Comparison of ENCODE assay signal across 15 cellular contexts in the genomic region with DNA sequence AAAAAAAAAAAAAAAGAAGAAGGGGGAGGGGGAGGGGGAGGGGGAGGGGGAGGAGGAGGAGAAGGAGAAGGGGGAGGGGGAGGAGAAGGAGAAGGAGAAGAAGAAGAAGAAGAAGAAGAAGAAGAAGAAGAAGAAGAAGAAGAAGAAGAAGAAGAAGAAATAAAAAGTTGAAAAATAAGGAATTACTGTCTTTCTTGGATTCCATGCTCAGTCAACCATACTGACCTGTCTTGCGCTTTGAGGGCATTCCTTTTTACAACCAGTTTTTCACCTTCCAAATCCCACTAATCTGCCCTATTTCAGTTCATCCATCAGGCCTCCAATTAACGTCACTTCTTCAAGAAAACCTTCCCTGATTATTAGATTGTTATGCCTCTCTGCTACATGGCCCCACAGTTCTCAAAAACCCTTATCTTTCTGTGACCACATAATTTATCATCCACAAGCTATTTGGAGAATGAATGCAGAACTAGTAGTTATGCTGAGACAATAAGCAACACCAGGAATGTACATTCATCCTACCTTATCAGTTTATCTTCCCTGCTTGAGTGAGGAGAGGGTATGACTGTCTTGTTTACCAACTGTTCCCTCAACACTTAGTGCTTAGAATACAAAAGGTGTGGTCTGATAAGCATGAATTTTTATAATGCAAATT. TPM values are rescaled to one million over a fixed set of nuclear protein-coding genes. Genes with fewer than 3 reads are reported as not detected.
DNase-seq lines count a peak whose midpoint lies in the region; TF ChIP-seq lines count a peak whose summit lies in the region.
"Had no signal": no experiment of that assay in that cellular context is flagged by ENCODE, and none has a peak within 500 bp of the region (broad histone marks: within the 10 kb centered on the region; RNA-seq: fewer than 3 reads in every experiment).

No MANE protein-coding gene starts in this region.

- no TSS peak for BruUV-seq in Calu3 (replicated peaks; lab: Mats Ljungman, UMichigan)

- H2BK15ac ChIP-seq in mesendoderm (replicated peaks; ENCODE audit: low read depth) = no peak overlapping the region

- H4K8ac ChIP-seq in mesendoderm (ENCODE audit: low read depth, low read length) = no peak overlapping the region

- peaks cover 15% of the 10 kb centered on the region for H4K20me1 ChIP-seq in neural progenitor cell (ENCODE audit: low read depth)
- H4K20me1 ChIP-seq in MM.1S (ENCODE audit: insufficient read depth, low read length) = no peaks in the 10 kb centered on the region

- H3K27me3 Mint-ChIP-seq in Calu3 (ENCODE audit: unreplicated experiment) (no peaks in the 10 kb centered on the region), neural progenitor cell (ENCODE audit: insufficient read depth, low read depth) (no peaks in the 10 kb centered on the region)
- H3K27me3 Mint-ChIP-seq: CD4-positive, alpha-beta T cell had no signal

- H3K4me2 ChIP-seq in mesendoderm (ENCODE audit: low read length) = no peak overlapping the region
- no peak overlapping the region for H3K4me2 ChIP-seq in neural progenitor cell
- no peak overlapping the region for H3K4me2 ChIP-seq in MM.1S (ENCODE audit: low read depth, low read length)
- H3K4me2 ChIP-seq: KMS-11 had no signal

- in situ Hi-C loops in astrocyte of the cerebellum (cut with HindIII; ENCODE audit: low sequenced_read_pairs) = no loop called here

- no peaks in the 10 kb centered on the region for H3F3A ChIP-seq in neural progenitor cell (ENCODE audit: low read depth)
- no peaks in the 10 kb centered on the region for H3F3A ChIP-seq in MM.1S (ENCODE audit: insufficient read depth, low read length)

- H3K9me3 ChIP-seq in neural progenitor cell (ENCODE audit: low read depth) (no peaks in the 10 kb centered on the region), MM.1S (replicated peaks; ENCODE audit: insufficient read depth, low read length) (no peaks in the 10 kb centered on the region)
- H3K9me3 ChIP-seq: HAP-1 had no signal

- H3K9me2 ChIP-seq in MM.1S (replicated peaks; ENCODE audit: insufficient read depth, low read length) = no peaks in the 10 kb centered on the region

- H3K27ac ChIP-seq in mesendoderm (ENCODE audit: low read depth, low read length) (no peak overlapping the region), neural progenitor cell (no peak overlapping the region), MM.1S (ENCODE audit: low read length) (no peak overlapping the region)
- H3K27ac ChIP-seq: KMS-11, WERI-Rb-1 had no signal

- H3K4ac ChIP-seq in mesendoderm (ENCODE audit: low read depth, low read length) = no peak overlapping the region

- no peak for DNase-seq in Calu3
- DNase-seq in NCI-H2029 (lab: John Stamatoyannopoulos, UW) = peak; percentile 59
- DNase-seq in astrocyte of the cerebellum (ENCODE audit: low read depth) = peak; percentile 28
- peak; percentile 27 for DNase-seq in mesendoderm
- no peak for DNase-seq in neural progenitor cell (ENCODE audit: low spot score)
- DNase-seq in NCI-H2107 treated with DMSO at 0.1 percent for 48 hours (lab: John Stamatoyannopoulos, UW; ENCODE audit: unreplicated experiment) = no peak
- no peak for DNase-seq in MM.1S
- no peak for DNase-seq in activated T-cell treated with anti-CD3 and anti-CD28 coated beads for 4 hours
- DNase-seq: aorta; CD4-positive, alpha-beta T cell; NCI-H2171 treated with DMSO at 0.1 percent for 48 hours; WERI-Rb-1 had no signal

- WGBS in mesendoderm (ENCODE audit: extremely low coverage, insufficient coverage, low lambda C conversion rate) = no CpG with 5 or more reads among the region's 2 CpGs

- no peaks in the 10 kb centered on the region for H3K9me3 Mint-ChIP-seq in Calu3 (ENCODE audit: low read depth, unreplicated experiment)
- no peaks in the 10 kb centered on the region for H3K9me3 Mint-ChIP-seq in neural progenitor cell
- H3K9me3 Mint-ChIP-seq: CD4-positive, alpha-beta T cell had no signal

- H3K4me3 Mint-ChIP-seq in Calu3 (ENCODE audit: low read depth, unreplicated experiment) = no peak overlapping the region
- no peak overlapping the region for H3K4me3 Mint-ChIP-seq in neural progenitor cell
- H3K4me3 Mint-ChIP-seq: CD4-positive, alpha-beta T cell had no signal

- H2AFZ ChIP-seq in neural progenitor cell (replicated peaks) (no peak overlapping the region), MM.1S (ENCODE audit: low read length) (no peak overlapping the region)

- H3K79me2 ChIP-seq in mesendoderm (ENCODE audit: control insufficient read depth, insufficient read depth, low read length) (no peaks in the 10 kb centered on the region), neural progenitor cell (ENCODE audit: low read depth) (peaks cover 67% of the 10 kb centered on the region), MM.1S (ENCODE audit: low read length) (no peaks in the 10 kb centered on the region)

- H3K9ac ChIP-seq in mesendoderm (ENCODE audit: low read length) = no peak overlapping the region
- H3K9ac ChIP-seq in neural progenitor cell = no peak overlapping the region
- no peak overlapping the region for H3K9ac ChIP-seq in MM.1S (ENCODE audit: low read length)
- H3K9ac ChIP-seq: KMS-11 had no signal

- H3K27ac Mint-ChIP-seq in Calu3 (ENCODE audit: unreplicated experiment) (peak overlapping the region; percentile 45), neural progenitor cell (no peak overlapping the region)
- H3K27ac Mint-ChIP-seq: CD4-positive, alpha-beta T cell had no signal

- no peak overlapping the region for H2BK5ac ChIP-seq in mesendoderm (ENCODE audit: low read length)

- no peaks in the 10 kb centered on the region for H3K27me3 ChIP-seq in mesendoderm (ENCODE audit: insufficient read depth, low read length, poor library complexity)
- H3K27me3 ChIP-seq in neural progenitor cell = no peaks in the 10 kb centered on the region
- no peaks in the 10 kb centered on the region for H3K27me3 ChIP-seq in MM.1S (replicated peaks; ENCODE audit: insufficient read depth, low read length)

- CTCF ChIA-PET in Calu3 (lab: Charles Lee) = no interaction called here

- H3K4me1 Mint-ChIP-seq in Calu3 (ENCODE audit: low read depth, unreplicated experiment) = peaks cover 44% of the 10 kb centered on the region
- peaks cover 6% of the 10 kb centered on the region for H3K4me1 Mint-ChIP-seq in neural progenitor cell

- peaks cover 2% of the 10 kb centered on the region for H3K4me1 ChIP-seq in mesendoderm (ENCODE audit: control insufficient read depth, low read depth, low read length)
- peaks cover 27% of the 10 kb centered on the region for H3K4me1 ChIP-seq in neural progenitor cell
- H3K4me1 ChIP-seq in MM.1S (ENCODE audit: low read length) = peaks cover 4% of the 10 kb centered on the region; the same call in 1 of the 2 replicates

- no peak overlapping the region for H3K18ac ChIP-seq in mesendoderm (ENCODE audit: low read length)

- no peak for TF ChIP-seq CTCF in Calu3 (IDR thresholded peaks at IDR 0.05; ENCODE audit: unreplicated experiment)
- no peak for TF ChIP-seq CTCF in astrocyte of the cerebellum (IDR thresholded peaks at IDR 0.05; ENCODE audit: low read depth, low read length, missing control alignments)
- TF ChIP-seq CTCF in neural progenitor cell (IDR thresholded peaks at IDR 0.05) = no peak
- no peak for TF ChIP-seq CTCF in MM.1S (IDR thresholded peaks at IDR 0.05; ENCODE audit: low read length)

- H3K79me1 ChIP-seq in mesendoderm (ENCODE audit: low read length) = peaks cover 8% of the 10 kb centered on the region

- intact Hi-C loops in Calu3 (cut with micrococcal nuclease; ENCODE audit: unreplicated experiment) = no loop called here

- H3K23ac ChIP-seq in mesendoderm (ENCODE audit: low read length) = no peak overlapping the region

- H2BK120ac ChIP-seq in mesendoderm (ENCODE audit: low read depth, low read length) = no peak overlapping the region

- H3K36me3 Mint-ChIP-seq in Calu3 (ENCODE audit: insufficient read depth, unreplicated experiment) (peaks cover 11% of the 10 kb centered on the region), neural progenitor cell (peaks cover 16% of the 10 kb centered on the region)

- no peak overlapping the region for H2AK5ac ChIP-seq in mesendoderm (ENCODE audit: low read length)

- H4K5ac ChIP-seq in mesendoderm (ENCODE audit: low read length) = no peak overlapping the region

- no peak overlapping the region for H3K4me3 ChIP-seq in astrocyte of the cerebellum (ENCODE audit: low read depth, low read length)
- no peak overlapping the region for H3K4me3 ChIP-seq in mesendoderm (ENCODE audit: low read length)
- H3K4me3 ChIP-seq in neural progenitor cell = no peak overlapping the region
- H3K4me3 ChIP-seq in MM.1S (ENCODE audit: low read length) = no peak overlapping the region
- H3K4me3 ChIP-seq: HAP-1 had no signal

- no peaks in the 10 kb centered on the region for H3K36me3 ChIP-seq in mesendoderm (ENCODE audit: control insufficient read depth, insufficient read depth, low read length)
- H3K36me3 ChIP-seq in neural progenitor cell = no peaks in the 10 kb centered on the region
- H3K36me3 ChIP-seq in MM.1S (replicated peaks; ENCODE audit: insufficient read depth, low read length) = no peaks in the 10 kb centered on the region

- H3K56ac ChIP-seq in mesendoderm (ENCODE audit: low read length) = no peak overlapping the region

RNA-seq across cellular contexts. Expression of a gene that starts 57.5 kb away (rescaled TPM):
- total RNA-seq in Calu3 (2022) (not detected in 2 replicates), neural progenitor cell (ENCODE audit: low replicate concordance) (not detected in 2 replicates)
- 0.11 TPM for polyA plus RNA-seq in mesendoderm (2013, experiment 1 of 2)
- 0.08 TPM for polyA plus RNA-seq in mesendoderm (2013, experiment 2 of 2)
- total RNA-seq: aorta; CD4-positive, alpha-beta T cell; mononuclear cell had no signal

Comparison
In these comparisons a context has a peak if more than half of its experiments do, and no peak if none do; other contexts are left out.
1. DNase-seq: peak in NCI-H2029 (single experiment), astrocyte of the cerebellum (single experiment) and mesendoderm (single experiment); none in Calu3 (single experiment), neural progenitor cell (single experiment), NCI-H2107 treated with DMSO at 0.1 percent for 48 hours (single experiment), MM.1S (single experiment) and activated T-cell treated with anti-CD3 and anti-CD28 coated beads for 4 hours (single experiment).